13 cellular contexts compared by ENCODE assay signal in the genomic region with DNA sequence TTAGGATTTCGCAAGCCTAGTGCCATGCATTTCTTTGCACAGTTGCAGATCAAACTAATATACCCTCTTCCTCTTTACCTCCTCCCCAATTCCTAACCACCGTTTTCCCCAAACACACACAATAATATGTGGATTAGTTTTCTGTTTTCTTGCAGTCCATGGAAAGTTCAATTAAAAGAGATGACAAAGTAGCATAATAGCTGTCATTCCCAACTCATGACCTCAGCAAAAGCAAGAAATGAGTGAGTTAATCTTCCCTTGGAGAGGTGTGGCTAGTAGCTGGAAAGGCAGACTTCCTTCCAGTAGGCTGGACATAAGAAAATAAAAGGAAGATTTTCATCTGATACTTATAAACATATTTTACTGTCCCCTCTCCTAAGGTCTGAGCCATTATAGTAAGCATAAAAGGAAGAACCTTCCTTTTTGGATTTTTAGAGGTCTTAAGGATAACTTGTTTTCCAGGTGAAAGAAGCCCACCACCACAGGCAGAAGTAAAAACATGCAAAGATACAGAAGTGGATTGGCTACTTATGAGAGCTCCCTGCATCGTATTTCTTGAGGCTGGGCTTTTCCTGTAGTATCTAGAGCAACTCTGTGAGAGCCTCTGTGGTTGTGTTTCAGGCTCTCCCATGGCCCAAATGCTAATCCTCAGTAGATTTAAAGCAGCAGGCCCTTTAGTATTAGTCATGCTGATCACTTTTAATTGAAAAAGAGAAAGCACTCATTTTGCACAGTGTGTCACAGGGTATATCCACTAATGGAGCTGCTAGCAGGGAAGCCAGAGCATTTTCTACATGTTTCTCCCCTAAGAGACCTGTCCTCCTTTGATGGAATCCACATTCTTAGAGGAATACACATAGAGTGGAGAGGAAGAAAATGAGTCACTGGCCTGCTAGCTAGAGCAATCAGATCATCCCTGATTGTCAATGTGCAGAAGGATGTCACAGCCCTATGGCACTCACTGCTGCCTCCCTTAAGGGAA.
DNase-seq lines count a peak whose midpoint lies in the region; ATAC-seq and TF ChIP-seq lines count a peak whose summit lies in the region.
"Had no signal": no experiment of that assay in that cellular context is flagged by ENCODE, and none has a peak within 500 bp of the region (broad histone marks: within the 10 kb centered on the region; RNA-seq: fewer than 3 reads in every experiment).

No MANE protein-coding gene starts in this region.

- H3K27ac ChIP-seq in RWPE2 (ENCODE audit: poor library complexity, severe bottlenecking), result no peak overlapping the region
- H3K27ac ChIP-seq: testis had no signal

- intact Hi-C loops in posterior vena cava (cut with DNase I), result no loop called here

- no peaks in the 10 kb centered on the region for H3K36me3 Mint-ChIP-seq in osteocyte (ENCODE audit: unreplicated experiment)
- H3K36me3 Mint-ChIP-seq: CD8-positive, alpha-beta memory T cell had no signal

- H3K27ac Mint-ChIP-seq in osteocyte (ENCODE audit: unreplicated experiment), result peak overlapping the region; percentile 86
- H3K27ac Mint-ChIP-seq: CD8-positive, alpha-beta memory T cell had no signal

- no peak overlapping the region for H3K4me3 Mint-ChIP-seq in osteocyte (ENCODE audit: unreplicated experiment)
- H3K4me3 Mint-ChIP-seq: CD8-positive, alpha-beta memory T cell had no signal

- H3K27me3 Mint-ChIP-seq in osteocyte (ENCODE audit: unreplicated experiment), result no peaks in the 10 kb centered on the region

- no peaks in the 10 kb centered on the region for H3K4me1 ChIP-seq in RWPE2 (ENCODE audit: insufficient read depth, poor library complexity, severe bottlenecking)
- H3K4me1 ChIP-seq: testis had no signal

- peaks cover 4% of the 10 kb centered on the region for H3K9me3 ChIP-seq in RWPE2 (ENCODE audit: severe bottlenecking)
- H3K9me3 ChIP-seq: mucosa of descending colon, testis had no signal

- H3K4me1 Mint-ChIP-seq in osteocyte (ENCODE audit: unreplicated experiment), result peaks cover 43% of the 10 kb centered on the region
- H3K4me1 Mint-ChIP-seq: CD8-positive, alpha-beta memory T cell had no signal

- peaks cover 6% of the 10 kb centered on the region for H3K9me3 Mint-ChIP-seq in osteocyte (ENCODE audit: unreplicated experiment)

- DNase-seq in ELR (ENCODE audit: low read depth), result peak; percentile 65
- no peak for DNase-seq in RWPE2 (ENCODE audit: low spot score)
- DNase-seq in fibroblast of mammary gland (ENCODE audit: low read depth), result peak; percentile 78
- DNase-seq in osteocyte (ENCODE audit: extremely low spot score, unreplicated experiment), result no peak
- DNase-seq in H4 (ENCODE audit: low spot score), result no peak
- no peak for DNase-seq in stimulated activated CD8-positive, alpha-beta memory T cell treated with anti-CD3 and anti-CD28 coated beads, Interleukin-4, amount 100 ng/mL, for 48 hours
- no peak for DNase-seq in posterior vena cava (ENCODE audit: low spot score)
- DNase-seq: CD8-positive, alpha-beta memory T cell; mucosa of descending colon; SIG-M5; testis had no signal

- ATAC-seq in RWPE2 (ENCODE audit: low read depth) (peak; percentile 69), GM21529 (IDR thresholded peaks at IDR 0.05; ENCODE audit: unreplicated experiment) (no peak)
- ATAC-seq: mucosa of descending colon, sciatic nerve had no signal

- no peak overlapping the region for H3K4me3 ChIP-seq in RWPE2 (ENCODE audit: severe bottlenecking)
- H3K4me3 ChIP-seq in fibroblast of mammary gland (ENCODE audit: control insufficient read depth, low read depth, low read length), result no peak overlapping the region
- H3K4me3 ChIP-seq: mucosa of descending colon, testis had no signal

- peaks cover 9% of the 10 kb centered on the region for H3K27me3 ChIP-seq in RWPE2 (ENCODE audit: insufficient read depth, poor library complexity, severe bottlenecking)
- H3K27me3 ChIP-seq: testis had no signal

- TF ChIP-seq CTCF in RWPE2 (IDR thresholded peaks at IDR 0.05; ENCODE audit: poor library complexity, severe bottlenecking) (no peak), fibroblast of mammary gland (conservative IDR thresholded peaks at IDR 0.05; ENCODE audit: control insufficient read depth, insufficient read depth, low read depth, low read length) (no peak), osteocyte (IDR thresholded peaks at IDR 0.05) (no peak)

- H3K36me3 ChIP-seq in RWPE2 (ENCODE audit: low read depth), result no peaks in the 10 kb centered on the region

Comparison
In these comparisons a context has a peak if more than half of its experiments do, and no peak if none do; other contexts are left out.
1. DNase-seq: peak in ELR (single experiment) and fibroblast of mammary gland (single experiment); none in RWPE2 (single experiment), osteocyte (single experiment), H4 (single experiment), stimulated activated CD8-positive, alpha-beta memory T cell treated with anti-CD3 and anti-CD28 coated beads, Interleukin-4, amount 100 ng/mL, for 48 hours (single experiment) and posterior vena cava (single experiment).